26 cellular contexts compared by ENCODE assay signal in genomic region chr4:148204892-148205291, GRCh38.
"Had no signal": no experiment of that assay in that cellular context is flagged by ENCODE, and none has a peak within 500 bp of the region (broad histone marks: within the 10 kb centered on the region; RNA-seq: fewer than 3 reads in every experiment).

No MANE protein-coding gene starts in this region.

- H3K4me1 Mint-ChIP-seq: activated CD4-positive, alpha-beta memory T cell treated with anti-CD3 and anti-CD28 coated beads, Interleukin-2, amount 10 ng/mL, durations not matched to agents 7 days and 5 days; activated CD4-positive, alpha-beta T cell treated with anti-CD3 and anti-CD28 coated beads, Interleukin-2, amount 10 ng/mL, durations not matched to agents 7 days and 5 days had no signal

- H3K27me3 ChIP-seq: heart left ventricle had no signal

- H3K9me3 Mint-ChIP-seq: activated CD4-positive, alpha-beta memory T cell treated with anti-CD3 and anti-CD28 coated beads, Interleukin-2, amount 10 ng/mL, durations not matched to agents 7 days and 5 days; activated CD4-positive, alpha-beta T cell treated with anti-CD3 and anti-CD28 coated beads, Interleukin-2, amount 10 ng/mL, durations not matched to agents 7 days and 5 days; activated naive CD4-positive, alpha-beta T cell treated with anti-CD3 and anti-CD28 coated beads, Interleukin-2, amount 50 U/mL, for 72 hours; activated T-cell treated with anti-CD3 and anti-CD28 coated beads, Interleukin-2, amount 50 U/mL, for 24 hours; activated T-helper 17 cell treated with anti-CD3 and anti-CD28 coated beads, Interleukin-2, amount 50 U/mL, for 72 hours; endodermal cell; nephron progenitor cell; T-helper 1 cell treated with Interleukin-12 subunit alpha and Interleukin-12 subunit beta and Interleukin-4 antibody, amounts not matched to agents 30 μg/mL and 1 μg/mL, for 36 hours; WTC11 had no signal

- H3K4me3 ChIP-seq: heart left ventricle, thoracic aorta had no signal

- H3K9ac ChIP-seq: SK-N-SH had no signal

- H3K36me3 Mint-ChIP-seq: activated naive CD4-positive, alpha-beta T cell treated with anti-CD3 and anti-CD28 coated beads, Interleukin-2, amount 50 U/mL, for 72 hours; WTC11 had no signal

- ATAC-seq: activated naive CD4-positive, alpha-beta T cell treated with anti-CD3 and anti-CD28 coated beads, Interleukin-2, amount 50 U/mL, for 72 hours; activated T-helper 17 cell treated with anti-CD3 and anti-CD28 coated beads, Interleukin-2, amount 50 U/mL, for 72 hours; esophagus mucosa; foreskin keratinocyte; heart left ventricle; left ventricle myocardium superior; WTC11 had no signal

- H3K4me1 ChIP-seq: foreskin keratinocyte had no signal

- H3K36me3 ChIP-seq: heart left ventricle, thoracic aorta had no signal

- DNase-seq: activated CD4-positive, alpha-beta memory T cell treated with anti-CD3 and anti-CD28 coated beads, Interleukin-2, amount 10 ng/mL, durations not matched to agents 7 days and 5 days; activated CD4-positive, alpha-beta T cell treated with anti-CD3 and anti-CD28 coated beads for 1 hour; activated CD4-positive, alpha-beta T cell treated with anti-CD3 and anti-CD28 coated beads, Interleukin-2, amount 10 ng/mL, durations not matched to agents 7 days and 5 days; activated CD8-positive, alpha-beta memory T cell treated with anti-CD3 and anti-CD28 coated beads, Interleukin-2, amount 50 U/mL, for 48 hours; activated T-cell treated with anti-CD3 and anti-CD28 coated beads, Interleukin-2, amount 50 U/mL, for 24 hours; cortex of kidney; endodermal cell; foreskin keratinocyte; heart left ventricle; kidney glomerular epithelial cell; left ventricle myocardium superior; mammary epithelial cell; nephron progenitor cell; nucleus accumbens; right cardiac atrium; stimulated activated CD4-positive, alpha-beta T cell treated with anti-CD3 and anti-CD28 coated beads, Interleukin-2, amount 100 ng/mL, for 48 hours; stimulated activated naive CD4-positive, alpha-beta T cell treated with Interleukin-2 at 50 U/mL for 16 hours; SW 1271; T-helper 9 cell had no signal

- H3K27me3 Mint-ChIP-seq: activated CD4-positive, alpha-beta memory T cell treated with anti-CD3 and anti-CD28 coated beads, Interleukin-2, amount 10 ng/mL, durations not matched to agents 7 days and 5 days; activated CD4-positive, alpha-beta T cell treated with anti-CD3 and anti-CD28 coated beads, Interleukin-2, amount 10 ng/mL, durations not matched to agents 7 days and 5 days; activated T-cell treated with anti-CD3 and anti-CD28 coated beads, Interleukin-2, amount 50 U/mL, for 24 hours; activated T-helper 17 cell treated with anti-CD3 and anti-CD28 coated beads, Interleukin-2, amount 50 U/mL, for 72 hours had no signal

- H3K27ac Mint-ChIP-seq: activated CD4-positive, alpha-beta memory T cell treated with anti-CD3 and anti-CD28 coated beads, Interleukin-2, amount 10 ng/mL, durations not matched to agents 7 days and 5 days; activated CD4-positive, alpha-beta T cell treated with anti-CD3 and anti-CD28 coated beads, Interleukin-2, amount 10 ng/mL, durations not matched to agents 7 days and 5 days; activated naive CD4-positive, alpha-beta T cell treated with anti-CD3 and anti-CD28 coated beads, Interleukin-2, amount 50 U/mL, for 72 hours; activated T-cell treated with anti-CD3 and anti-CD28 coated beads, Interleukin-2, amount 50 U/mL, for 24 hours; activated T-helper 17 cell treated with anti-CD3 and anti-CD28 coated beads, Interleukin-2, amount 50 U/mL, for 72 hours; endodermal cell; nephron progenitor cell; T-helper 1 cell treated with Interleukin-12 subunit alpha and Interleukin-12 subunit beta and Interleukin-4 antibody, amounts not matched to agents 30 μg/mL and 1 μg/mL, for 36 hours; WTC11 had no signal

- H3K9me3 ChIP-seq: heart left ventricle, SK-N-SH, thoracic aorta had no signal

- H3K27ac ChIP-seq: foreskin keratinocyte, thoracic aorta had no signal

- H3K4me2 ChIP-seq: SK-N-SH had no signal

- H3K4me3 Mint-ChIP-seq: activated CD4-positive, alpha-beta memory T cell treated with anti-CD3 and anti-CD28 coated beads, Interleukin-2, amount 10 ng/mL, durations not matched to agents 7 days and 5 days; activated CD4-positive, alpha-beta T cell treated with anti-CD3 and anti-CD28 coated beads, Interleukin-2, amount 10 ng/mL, durations not matched to agents 7 days and 5 days; activated T-cell treated with anti-CD3 and anti-CD28 coated beads, Interleukin-2, amount 50 U/mL, for 24 hours; activated T-helper 17 cell treated with anti-CD3 and anti-CD28 coated beads, Interleukin-2, amount 50 U/mL, for 72 hours; endodermal cell; nephron progenitor cell; T-helper 1 cell treated with Interleukin-12 subunit alpha and Interleukin-12 subunit beta and Interleukin-4 antibody, amounts not matched to agents 30 μg/mL and 1 μg/mL, for 36 hours; WTC11 had no signal
